ENCODE assay signal across 8 cellular contexts in the genomic region with DNA sequence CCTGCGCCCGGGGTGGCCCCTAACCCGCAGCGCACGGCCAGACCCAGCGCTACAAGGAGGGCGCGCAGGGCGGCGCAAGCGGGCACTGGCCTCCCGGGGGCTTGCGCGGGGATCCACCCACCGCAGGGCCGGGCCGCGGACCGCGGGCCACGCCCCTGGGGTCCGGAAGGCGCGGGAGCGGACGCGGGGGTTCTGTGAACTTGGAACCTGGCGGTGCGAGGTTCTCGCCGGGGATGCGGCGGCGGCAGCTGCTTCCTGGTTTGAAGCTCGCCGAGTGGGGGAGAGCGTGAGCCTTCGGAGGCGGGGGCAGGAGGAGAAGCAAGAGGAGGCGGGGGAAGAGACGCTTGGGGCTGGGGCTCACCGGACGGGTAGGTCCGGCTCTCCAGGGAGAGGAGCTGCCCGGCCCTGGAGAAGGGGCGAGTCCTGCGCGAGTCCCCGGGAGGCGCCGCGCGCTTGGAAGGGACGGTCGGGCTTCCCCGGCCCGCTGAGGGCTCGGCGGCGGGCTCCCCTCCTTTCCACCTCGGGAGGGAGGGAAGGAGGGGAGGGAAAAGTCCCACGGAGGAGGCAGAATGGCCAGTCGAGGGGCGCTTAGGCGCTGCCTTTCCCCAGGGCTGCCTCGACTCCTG. TPM values are rescaled to one million over a fixed set of nuclear protein-coding genes. Genes with fewer than 3 reads are reported as not detected.
A peak's percentile ranks its signal among the peaks of the same experiment; 100 is the strongest.
DNase-seq lines count a peak whose midpoint lies in the region; ATAC-seq and TF ChIP-seq lines count a peak whose summit lies in the region.

A gene (plus strand): TSS at position 195 of the 626 bp plus-strand sequence. CDS start 523 bp downstream, outside the sequence.

- ATAC-seq in HG02798 (IDR thresholded peaks at IDR 0.05; ENCODE audit: poor library complexity, unreplicated experiment), result peak; percentile 79

- DNase-seq in NCI-H460 (ENCODE audit: extremely low read depth, low read depth), result peak; percentile 43
- peak; percentile 90 for DNase-seq in activated CD8-positive, alpha-beta memory T cell treated with anti-CD3 and anti-CD28 coated beads for 24 hours
- DNase-seq in endodermal cell, result peak; percentile 90
- DNase-seq in mesothelial cell of epicardium (ENCODE audit: low spot score in 2 of 2, unreplicated experiment in 2 of 2), result peak; percentile 46 to 74
- peak; percentile 71 to 74 for DNase-seq in stimulated activated CD8-positive, alpha-beta memory T cell treated with anti-CD3 and anti-CD28 coated beads, Interleukin-15, amount 100 ng/mL, for 48 hours (ENCODE audit: low read depth in 2 of 2)
- DNase-seq in SHP77 treated with DMSO at 0.1 percent for 48 hours (lab: John Stamatoyannopoulos, UW), result no peak

- H3K9me3 Mint-ChIP-seq in endodermal cell, result peaks cover 13% of the 10 kb centered on the region
- peaks cover 7% of the 10 kb centered on the region for H3K9me3 Mint-ChIP-seq in mesothelial cell of epicardium

- H3K27me3 ChIP-seq in endodermal cell (ENCODE audit: control insufficient read depth, insufficient read depth, low read length, poor library complexity, severe bottlenecking), result peaks cover 40% of the 10 kb centered on the region

- peak; percentile 44 for TF ChIP-seq CTCF in endodermal cell (conservative IDR thresholded peaks at IDR 0.05)
- no peak for TF ChIP-seq CTCF in mesothelial cell of epicardium (IDR thresholded peaks at IDR 0.05; ENCODE audit: unreplicated experiment)

- H3K4me1 ChIP-seq in endodermal cell (ENCODE audit: control insufficient read depth, insufficient read depth, low read length), result no peaks in the 10 kb centered on the region

- H3K4me3 Mint-ChIP-seq in endodermal cell (peak within 1 kb of the TSS; percentile 69), mesothelial cell of epicardium (peak within 1 kb of the TSS; percentile 79)

- peaks cover 9% of the 10 kb centered on the region for H3K4me1 Mint-ChIP-seq in endodermal cell
- H3K4me1 Mint-ChIP-seq in mesothelial cell of epicardium, result peaks cover 7% of the 10 kb centered on the region

- H3K9me3 ChIP-seq in endodermal cell (ENCODE audit: control insufficient read depth, low read length), result peaks cover 15% of the 10 kb centered on the region

- H3K27me3 Mint-ChIP-seq in endodermal cell (ENCODE audit: insufficient read depth) (peaks cover 28% of the 10 kb centered on the region), mesothelial cell of epicardium (ENCODE audit: low read depth) (peaks cover 32% of the 10 kb centered on the region)

- H3K36me3 Mint-ChIP-seq in endodermal cell (ENCODE audit: low read depth), result no peaks in the 10 kb centered on the region
- peaks cover 2% of the 10 kb centered on the region for H3K36me3 Mint-ChIP-seq in mesothelial cell of epicardium

- no peaks in the 10 kb centered on the region for H3K36me3 ChIP-seq in endodermal cell (ENCODE audit: control insufficient read depth, insufficient read depth, low read length)

- H3K27ac ChIP-seq in endodermal cell (ENCODE audit: low read depth, low read length), result no peak within 1 kb of the TSS

- peak within 1 kb of the TSS; percentile 25 for H3K9ac ChIP-seq in endodermal cell (ENCODE audit: extremely low read depth, low read length, poor library complexity, severe bottlenecking)

- no peak within 1 kb of the TSS for H3K27ac Mint-ChIP-seq in endodermal cell
- H3K27ac Mint-ChIP-seq in mesothelial cell of epicardium, result peak within 1 kb of the TSS; percentile 49

- H3K4me3 ChIP-seq in GM08714 (ENCODE audit: low read length) (peak within 1 kb of the TSS; percentile 90), endodermal cell (ENCODE audit: low read length) (peak within 1 kb of the TSS; percentile 79)

- 1 to 2% methylated on average over 8 to 61 of the region's 66 CpGs for WGBS in endodermal cell (ENCODE audit: insufficient coverage in 1 of 2, insufficient read length in 1 of 2), 2 experiments

RNA-seq across cellular contexts. Expression of the gene that starts here (rescaled TPM):
- 2.3 and 2.5 TPM in 2 replicates for total RNA-seq in NCI-H460 (2014; rRNA removed; shearing (Covaris generic))
- polyA plus RNA-seq in NCI-H460 (2014; cell fraction: nucleus; rRNA removed), result 1.4 and 1.7 TPM in 2 replicates
- total RNA-seq in endodermal cell (1 to 10 TPM; 7.2 to 8.6 TPM), mesothelial cell of epicardium (8.4 to 9.2 TPM (median 9.0 TPM) in 3 replicates)
- 1.2 TPM for polyA plus RNA-seq in endodermal cell (2013, experiment 1 of 2)
- 1.4 TPM for polyA plus RNA-seq in endodermal cell (2013, experiment 2 of 2)
